9 cellular contexts compared by ENCODE assay signal in genomic region chr11:37503411-37504065, GRCh38.
DNase-seq lines count a peak whose midpoint lies in the region; ATAC-seq and TF ChIP-seq lines count a peak whose summit lies in the region.
"Had no signal": no experiment of that assay in that cellular context is flagged by ENCODE, and none has a peak within 500 bp of the region (broad histone marks: within the 10 kb centered on the region; RNA-seq: fewer than 3 reads in every experiment).

No MANE protein-coding gene starts in this region.

- H3K4me3 ChIP-seq in rectal smooth muscle tissue (ENCODE audit: low read length) (no peak overlapping the region), vagina (no peak overlapping the region)
- H3K4me3 ChIP-seq: uterus had no signal

- no peaks in the 10 kb centered on the region for H3K9me3 ChIP-seq in vagina
- H3K9me3 ChIP-seq: uterus had no signal

- H3K27me3 ChIP-seq in rectal smooth muscle tissue (ENCODE audit: control insufficient read depth, insufficient read depth, low read length) (no peaks in the 10 kb centered on the region), vagina (no peaks in the 10 kb centered on the region)
- H3K27me3 ChIP-seq: uterus had no signal

- H3K27ac ChIP-seq in rectal smooth muscle tissue (ENCODE audit: low read depth, low read length) (peak overlapping the region; percentile 20), vagina (no peak overlapping the region)
- H3K27ac ChIP-seq: uterus had no signal

- DNase-seq in NCI-H2227 (lab: John Stamatoyannopoulos, UW; ENCODE audit: unreplicated experiment) = peak; percentile 71
- no peak for DNase-seq in kidney glomerular epithelial cell (lab: John Stamatoyannopoulos, UW)
- no peak for DNase-seq in effector CD8-positive, alpha-beta T cell (lab: John Stamatoyannopoulos, UW)
- DNase-seq in vagina (ENCODE audit: extremely low spot score in 2 of 2) = no peak
- DNase-seq in SIG-M5 treated with dmso at 0.1 percent for 504 hours (lab: John Stamatoyannopoulos, UW; ENCODE audit: unreplicated experiment) = no peak
- DNase-seq: uterus had no signal

- TF ChIP-seq POLR2A in vagina (IDR thresholded peaks at IDR 0.05) = no peak

- peak; percentile 32 for ATAC-seq in GM19372 (IDR thresholded peaks at IDR 0.05; ENCODE audit: low read depth, unreplicated experiment)
- peak; percentile 42 for ATAC-seq in HG02884 (IDR thresholded peaks at IDR 0.05; ENCODE audit: unreplicated experiment)

- H3K36me3 ChIP-seq in rectal smooth muscle tissue (ENCODE audit: control insufficient read depth, insufficient read depth, low read length) (no peaks in the 10 kb centered on the region), vagina (no peaks in the 10 kb centered on the region)
- H3K36me3 ChIP-seq: uterus had no signal

- H3K4me1 ChIP-seq in rectal smooth muscle tissue (ENCODE audit: control insufficient read depth, insufficient read depth, low read length) (no peaks in the 10 kb centered on the region), vagina (no peaks in the 10 kb centered on the region)
- H3K4me1 ChIP-seq: uterus had no signal

- H3K9ac ChIP-seq in rectal smooth muscle tissue (ENCODE audit: low read length) = no peak overlapping the region

- intact Hi-C loops in vagina (cut with DNase I) = no loop called here

- TF ChIP-seq CTCF in vagina (IDR thresholded peaks at IDR 0.05) = no peak
